In the genomic region with DNA sequence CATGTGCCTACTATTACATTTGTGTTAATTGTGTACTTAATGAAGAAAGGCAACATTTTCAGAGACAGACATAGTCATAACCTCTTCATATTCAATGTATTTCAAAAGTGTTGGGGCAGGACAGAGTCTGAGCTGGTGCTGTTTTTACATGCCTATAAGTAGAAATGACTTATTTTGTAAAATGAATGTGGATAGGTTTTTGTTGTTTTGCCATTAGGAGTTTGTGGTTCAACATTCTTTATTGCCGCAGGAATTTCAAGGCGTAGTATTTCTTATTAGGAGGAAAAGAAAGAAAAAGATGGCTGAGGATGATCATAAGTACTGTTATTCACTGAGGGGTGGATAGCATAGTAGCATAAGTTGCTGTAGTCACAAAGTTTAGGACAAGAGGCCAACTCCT, we compare ENCODE assay signal across 28 cellular contexts. TPM values are rescaled to one million over a fixed set of nuclear protein-coding genes. Genes with fewer than 3 reads are reported as not detected.
"Had no signal": no experiment of that assay in that cellular context is flagged by ENCODE, and none has a peak within 500 bp of the region (broad histone marks: within the 10 kb centered on the region; RNA-seq: fewer than 3 reads in every experiment).

No MANE protein-coding gene starts in this region.

- H3K27ac ChIP-seq: colonic mucosa, epithelial cell of prostate, esophagus squamous epithelium, gastrocnemius medialis, heart right ventricle, left lung, lower lobe of right lung had no signal

- H3K27me3 Mint-ChIP-seq: dendritic cell treated with granulocyte-macrophage colony-stimulating factor and Interleukin-4, amounts not matched to agents 40 ng/mL and 50 ng/mL, for 4 days; effector memory CD8-positive, alpha-beta T cell; memory B cell had no signal

- H3K36me3 Mint-ChIP-seq: memory B cell had no signal

- H3K9me3 Mint-ChIP-seq: dendritic cell treated with granulocyte-macrophage colony-stimulating factor and Interleukin-4, amounts not matched to agents 40 ng/mL and 50 ng/mL, for 4 days; endodermal cell had no signal

- H3K27ac Mint-ChIP-seq: dendritic cell treated with granulocyte-macrophage colony-stimulating factor and Interleukin-4, amounts not matched to agents 40 ng/mL and 50 ng/mL, for 4 days; effector memory CD8-positive, alpha-beta T cell; endodermal cell; memory B cell had no signal

- H3K27me3 ChIP-seq: colonic mucosa, esophagus squamous epithelium, gastrocnemius medialis, heart right ventricle, left lung had no signal

- FAIRE-seq: endometrium, endothelial cell of umbilical vein, islet of Langerhans, keratinocyte had no signal

- H3K4me1 ChIP-seq: colonic mucosa, esophagus squamous epithelium, gastrocnemius medialis, heart right ventricle, left lung, lower lobe of right lung had no signal

- H3K4me1 Mint-ChIP-seq: memory B cell had no signal

- ATAC-seq: effector memory CD8-positive, alpha-beta T cell; esophagus mucosa; gastrocnemius medialis; heart right ventricle; left cardiac atrium; left lung; left ventricle myocardium superior; lower lobe of right lung had no signal

- H3K9me3 ChIP-seq: colonic mucosa, esophagus squamous epithelium, gastrocnemius medialis, heart right ventricle, left lung, lower lobe of right lung had no signal

- H3K4me3 Mint-ChIP-seq: dendritic cell treated with granulocyte-macrophage colony-stimulating factor and Interleukin-4, amounts not matched to agents 40 ng/mL and 50 ng/mL, for 4 days; effector memory CD8-positive, alpha-beta T cell; endodermal cell; memory B cell had no signal

- DNase-seq: cerebellar nuclear complex; colonic mucosa; cortex of kidney; effector CD8-positive, alpha-beta T cell; effector memory CD8-positive, alpha-beta T cell; endodermal cell; erythroblast; esophagus squamous epithelium; foreskin melanocyte; gastrocnemius medialis; glutamatergic neuron; head of caudate nucleus; heart right ventricle; hippocampal formation; left cardiac atrium; left lung; left ventricle myocardium superior; lower lobe of right lung; mesendoderm; midbrain had no signal

- H3K4me3 ChIP-seq: colonic mucosa, esophagus squamous epithelium, gastrocnemius medialis, heart right ventricle, left lung, lower lobe of right lung had no signal

- H3K36me3 ChIP-seq: colonic mucosa, esophagus squamous epithelium, gastrocnemius medialis, heart right ventricle, left lung, lower lobe of right lung had no signal

RNA-seq across cellular contexts. Expression of gene ASXL3, which starts 21.2 kb away (rescaled TPM):
- polyA plus RNA-seq: keratinocyte had no signal
